30 cellular contexts compared by ENCODE assay signal in the genomic region with DNA sequence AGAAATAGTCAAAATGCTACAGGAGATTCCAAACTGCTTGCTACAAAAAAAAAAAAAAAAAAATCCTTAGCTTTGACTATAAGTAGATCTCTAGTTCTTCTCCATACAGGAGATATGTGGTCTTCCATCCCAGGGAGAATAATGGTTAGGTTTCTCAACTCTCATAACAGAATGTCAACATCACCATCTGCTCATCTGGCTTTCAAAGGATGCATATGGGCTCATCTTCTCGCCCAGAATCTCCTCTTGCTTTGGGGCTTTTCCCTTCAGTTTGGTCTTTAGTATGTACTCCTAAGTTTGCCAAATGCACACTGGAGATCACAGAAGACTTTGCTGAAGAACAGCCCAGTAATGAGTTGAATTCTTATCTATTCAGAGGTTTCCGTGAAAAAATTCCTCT.
"Had no signal": no experiment of that assay in that cellular context is flagged by ENCODE, and none has a peak within 500 bp of the region (broad histone marks: within the 10 kb centered on the region; RNA-seq: fewer than 3 reads in every experiment).

No MANE protein-coding gene starts in this region.

- H3K4me3 ChIP-seq: colonic mucosa, esophagus squamous epithelium, left ventricle myocardium inferior, lung, mucosa of descending colon, right lobe of liver, testis, transverse colon had no signal

- H3K4me3 Mint-ChIP-seq: activated T-cell treated with anti-CD3 and anti-CD28 coated beads, Interleukin-2, amount 50 U/mL, for 72 hours; central memory CD8-positive, alpha-beta T cell; natural killer cell treated with Interleukin-12 subunit alpha and Interleukin-12 subunit beta and Interleukin-15 and Interleukin-18, amount 100 ng/mL, for 72 hours had no signal

- H3K27me3 Mint-ChIP-seq: central memory CD8-positive, alpha-beta T cell; natural killer cell treated with Interleukin-12 subunit alpha and Interleukin-12 subunit beta and Interleukin-15 and Interleukin-18, amount 100 ng/mL, for 72 hours had no signal

- H3K36me3 Mint-ChIP-seq: activated naive CD4-positive, alpha-beta T cell treated with anti-CD3 and anti-CD28 coated beads, Interleukin-2, amount 50 U/mL, for 72 hours; natural killer cell treated with Interleukin-12 subunit alpha and Interleukin-12 subunit beta and Interleukin-15 and Interleukin-18, amount 100 ng/mL, for 72 hours had no signal

- H3K4me1 ChIP-seq: colonic mucosa, esophagus squamous epithelium, left ventricle myocardium inferior, right lobe of liver, testis, transverse colon had no signal

- H3K27me3 ChIP-seq: colonic mucosa, esophagus squamous epithelium, right lobe of liver, testis, transverse colon had no signal

- H3K36me3 ChIP-seq: colonic mucosa, esophagus squamous epithelium, left ventricle myocardium inferior, right lobe of liver, transverse colon had no signal

- H3K9me3 ChIP-seq: colonic mucosa, esophagus squamous epithelium, left ventricle myocardium inferior, mucosa of descending colon, right lobe of liver, testis, transverse colon had no signal

- H3K27ac Mint-ChIP-seq: activated naive CD4-positive, alpha-beta T cell treated with anti-CD3 and anti-CD28 coated beads, Interleukin-2, amount 50 U/mL, for 72 hours; activated T-cell treated with anti-CD3 and anti-CD28 coated beads, Interleukin-2, amount 50 U/mL, for 72 hours; natural killer cell treated with Interleukin-12 subunit alpha and Interleukin-12 subunit beta and Interleukin-15 and Interleukin-18, amount 100 ng/mL, for 72 hours had no signal

- FAIRE-seq: bronchial epithelial cell, endometrium, TTC549 had no signal

- H3K27ac ChIP-seq: colonic mucosa, epithelial cell of prostate, esophagus squamous epithelium, left ventricle myocardium inferior, right lobe of liver, testis, transverse colon, VCaP had no signal

- DNase-seq: activated CD4-positive, alpha-beta T cell treated with anti-CD3 and anti-CD28 coated beads for 4 hours; activated CD4-positive, alpha-beta T cell treated with anti-CD3 and anti-CD28 coated beads, Interleukin-2, amount 50 U/mL, for 4 hours; activated naive CD4-positive, alpha-beta T cell; activated T-cell treated with anti-CD3 and anti-CD28 coated beads for 4 hours; activated T-cell treated with anti-CD3 and anti-CD28 coated beads, Interleukin-2, amount 50 U/mL, for 72 hours; colonic mucosa; effector CD8-positive, alpha-beta T cell; esophagus squamous epithelium; foreskin melanocyte; islet precursor cell; left ventricle myocardium inferior; mesendoderm; mucosa of descending colon; posterior cingulate gyrus; right lobe of liver; stimulated activated CD4-positive, alpha-beta T cell treated with anti-CD3 and anti-CD28 coated beads, Interleukin-12 subunit alpha, Interleukin-12 subunit beta, amount 100 ng/mL, for 4 hours; stimulated activated CD4-positive, alpha-beta T cell treated with anti-CD3 and anti-CD28 coated beads, Interleukin-4, amount 100 ng/mL, for 1 hour; stimulated activated naive CD8-positive, alpha-beta T cell treated with anti-CD3 and anti-CD28 coated beads, Interleukin-15, Interleukin-2, amounts not matched to agents 100 U/mL and 50 U/mL, for 24 hours; T-helper 9 cell; testis; transverse colon had no signal

- H3K4me1 Mint-ChIP-seq: central memory CD8-positive, alpha-beta T cell had no signal

- ATAC-seq: activated naive CD4-positive, alpha-beta T cell treated with anti-CD3 and anti-CD28 coated beads, Interleukin-2, amount 50 U/mL, for 72 hours; activated T-cell treated with anti-CD3 and anti-CD28 coated beads, Interleukin-2, amount 50 U/mL, for 72 hours; mucosa of descending colon; natural killer cell treated with Interleukin-12 subunit alpha and Interleukin-12 subunit beta and Interleukin-15 and Interleukin-18, amount 100 ng/mL, for 72 hours; right lobe of liver; stimulated activated naive CD8-positive, alpha-beta T cell treated with anti-CD3 and anti-CD28 coated beads, Interleukin-15, Interleukin-2, amounts not matched to agents 100 U/mL and 50 U/mL, for 24 hours had no signal
